ENCODE assay signal across 18 cellular contexts in genomic region chr5:39214912-39215709, GRCh38. TPM values are rescaled to one million over a fixed set of nuclear protein-coding genes. Genes with fewer than 3 reads are reported as not detected.
DNase-seq lines count a peak whose midpoint lies in the region; ATAC-seq and TF ChIP-seq lines count a peak whose summit lies in the region.
"Had no signal": no experiment of that assay in that cellular context is flagged by ENCODE, and none has a peak within 500 bp of the region (broad histone marks: within the 10 kb centered on the region; RNA-seq: fewer than 3 reads in every experiment).

No MANE protein-coding gene starts in this region.

- H3K9me3 Mint-ChIP-seq in activated CD4-positive, alpha-beta T cell treated with anti-CD3 and anti-CD28 coated beads for 36 hours (ENCODE audit: low read depth) = no peaks in the 10 kb centered on the region
- no peaks in the 10 kb centered on the region for H3K9me3 Mint-ChIP-seq in WTC11
- peaks cover 4% of the 10 kb centered on the region for H3K9me3 Mint-ChIP-seq in activated naive CD8-positive, alpha-beta T cell (ENCODE audit: low read depth)

- no peaks in the 10 kb centered on the region for H3K36me3 ChIP-seq in spleen
- H3K36me3 ChIP-seq: esophagus squamous epithelium, heart right ventricle had no signal

- H3K36me3 Mint-ChIP-seq in activated CD4-positive, alpha-beta T cell treated with anti-CD3 and anti-CD28 coated beads for 36 hours (ENCODE audit: low read depth) = peaks cover 3% of the 10 kb centered on the region
- H3K36me3 Mint-ChIP-seq in WTC11 = no peaks in the 10 kb centered on the region
- peaks cover 4% of the 10 kb centered on the region for H3K36me3 Mint-ChIP-seq in activated naive CD8-positive, alpha-beta T cell

- H3K27me3 Mint-ChIP-seq in activated CD4-positive, alpha-beta T cell treated with anti-CD3 and anti-CD28 coated beads for 36 hours = no peaks in the 10 kb centered on the region
- no peaks in the 10 kb centered on the region for H3K27me3 Mint-ChIP-seq in WTC11 (ENCODE audit: low read depth)
- H3K27me3 Mint-ChIP-seq in activated naive CD8-positive, alpha-beta T cell = no peaks in the 10 kb centered on the region

- no peaks in the 10 kb centered on the region for H3K27me3 ChIP-seq in spleen (replicated peaks in 1 of 7)
- H3K27me3 ChIP-seq: esophagus squamous epithelium had no signal

- intact Hi-C loops in activated CD4-positive, alpha-beta T cell treated with anti-CD3 and anti-CD28 coated beads for 36 hours (cut with DNase I, micrococcal nuclease) = loop anchor here (5.0 kb wide), 3 partner anchors 143 to 332 kb away; partner anchors contain the start of gene RICTOR (in 1 of the 2)
- intact Hi-C loops in spleen (cut with DNase I; ENCODE audit: low total_unique reads) = loop anchor here (5.0 kb wide), 2 partner anchors 67 to 357 kb away; no protein-coding TSS in a partner anchor

- 66 to 79% (median 70%) methylated on average over 6 of the region's 6 CpGs for WGBS in spleen, 5 donors

- peak overlapping the region; percentile 98 for H3K27ac Mint-ChIP-seq in activated CD4-positive, alpha-beta T cell treated with anti-CD3 and anti-CD28 coated beads for 36 hours
- H3K27ac Mint-ChIP-seq in WTC11 = no peak overlapping the region
- peak overlapping the region; percentile 99 for H3K27ac Mint-ChIP-seq in activated naive CD8-positive, alpha-beta T cell

- ATAC-seq in activated CD4-positive, alpha-beta T cell treated with anti-CD3 and anti-CD28 coated beads for 36 hours = no peak
- no peak for ATAC-seq in WTC11
- ATAC-seq in GM18520 (IDR thresholded peaks at IDR 0.05; ENCODE audit: unreplicated experiment) = no peak
- ATAC-seq: HCT116, heart right ventricle had no signal

- in situ Hi-C loops in GM13976 (cut with MboI; ENCODE audit: low sequenced_read_pairs, unreplicated experiment) = no loop called here

- peaks cover 22 to 99% (median 80%) of the 10 kb centered on the region in 6 donors for H3K4me1 ChIP-seq in spleen

- TF ChIP-seq POLR2A in spleen (IDR thresholded peaks at IDR 0.05) = no peak

- CTCF ChIA-PET in activated CD4-positive, alpha-beta T cell treated with anti-CD3 and anti-CD28 coated beads for 36 hours (lab: Charles Lee) = interaction anchor here (1.8 to 8.1 kb wide), 6 partner anchors 10 to 70 kb away, joined by 9 to 165 read pairs (median 42); no protein-coding TSS in a partner anchor
- CTCF ChIA-PET in WTC11 (lab: Charles Lee) = no interaction called here

- DNase-seq in activated CD4-positive, alpha-beta T cell treated with anti-CD3 and anti-CD28 coated beads for 36 hours = peak; percentile 62
- no peak for DNase-seq in activated CD4-positive, alpha-beta T cell treated with anti-CD3 and anti-CD28 coated beads for 1 hour
- DNase-seq in WTC11 (ENCODE audit: low spot score) = no peak
- DNase-seq in spleen = no peak
- DNase-seq in GM13976 (ENCODE audit: low spot score) = no peak
- no peak for DNase-seq in C1 segment of cervical spinal cord (lab: John Stamatoyannopoulos, UW)
- DNase-seq: cortex of kidney, esophagus squamous epithelium, heart right ventricle, kidney, NCI-H1417 treated with DMSO at 0.1 percent for 48 hours, posterior cingulate gyrus had no signal

- TF ChIP-seq CTCF in WTC11 (IDR thresholded peaks at IDR 0.05) (no peak), spleen (IDR thresholded peaks at IDR 0.05 in 8 of 11, conservative IDR thresholded peaks at IDR 0.05 in 3 of 11) (no peak), GM13976 (IDR thresholded peaks at IDR 0.05; ENCODE audit: borderline replicate concordance, control extremely low read depth, extremely low read depth, insufficient read depth, missing control alignments) (no peak)

- H3K4me1 Mint-ChIP-seq in activated CD4-positive, alpha-beta T cell treated with anti-CD3 and anti-CD28 coated beads for 36 hours = peaks cover 86% of the 10 kb centered on the region
- H3K4me1 Mint-ChIP-seq in WTC11 = peaks cover 11% of the 10 kb centered on the region
- peaks cover 87% of the 10 kb centered on the region for H3K4me1 Mint-ChIP-seq in activated naive CD8-positive, alpha-beta T cell (ENCODE audit: low read depth)

- peak overlapping the region; percentile 62 for H3K4me3 Mint-ChIP-seq in activated CD4-positive, alpha-beta T cell treated with anti-CD3 and anti-CD28 coated beads for 36 hours
- no peak overlapping the region for H3K4me3 Mint-ChIP-seq in WTC11
- H3K4me3 Mint-ChIP-seq in activated naive CD8-positive, alpha-beta T cell = peak overlapping the region; percentile 83

- peak overlapping the region in 1 of 8 donors; percentile 65 for H3K4me3 ChIP-seq in spleen
- H3K4me3 ChIP-seq: esophagus squamous epithelium, heart right ventricle had no signal

- H3K27ac ChIP-seq in spleen = peak overlapping the region in 7 of 8 donors; percentile 3 to 88 (median 79)
- H3K27ac ChIP-seq: 22Rv1, esophagus squamous epithelium, KMS-11 had no signal

- POLR2A ChIA-PET in activated CD4-positive, alpha-beta T cell treated with anti-CD3 and anti-CD28 coated beads for 36 hours (lab: Charles Lee) = interaction anchor here (2.1 kb wide), 1 partner anchor 20 kb away, joined by 5 read pairs; no protein-coding TSS in a partner anchor
- POLR2A ChIA-PET in WTC11 (lab: Charles Lee) = no interaction called here

- no peaks in the 10 kb centered on the region for H3K9me3 ChIP-seq in spleen
- H3K9me3 ChIP-seq: esophagus squamous epithelium, heart right ventricle had no signal

TF ChIP-seq in WTC11, 78 proteins besides CTCF, POLR2A, EP300 and RAD21:
- TF ChIP-seq ZNF423 (CRISPR knock-in tag; IDR thresholded peaks at IDR 0.05) = peak; percentile 30; the same call in 1 of the 2 replicates
- no peak for TF ChIP-seq FOXK1 (CRISPR knock-in tag; IDR thresholded peaks at IDR 0.05)

RNA-seq across cellular contexts. Expression of gene FYB1, which starts 4.3 kb away (rescaled TPM):
- total RNA-seq in activated CD4-positive, alpha-beta T cell treated with anti-CD3 and anti-CD28 coated beads for 36 hours = 100 to 1,000 TPM; 109 to 171 TPM
- total RNA-seq in WTC11 (2021) (0.27 to 0.71 TPM (median 0.52 TPM) in 3 replicates), spleen (100 to 1,000 TPM; 178 to 287 (median 228) TPM)
- 10 to 100 TPM; 21.0 to 26.3 (median 23.3) TPM for polyA plus RNA-seq in spleen
- total RNA-seq: G401 had no signal

Comparison
In these comparisons a context has a peak if more than half of its experiments do, and no peak if none do; other contexts are left out.
1. RNA of gene FYB1, which starts 4.3 kb away (total RNA-seq): 178 to 287 TPM in spleen and 109 to 171 TPM in activated CD4-positive, alpha-beta T cell treated with anti-CD3 and anti-CD28 coated beads for 36 hours; 0.27 to 0.71 TPM in WTC11; every median in the first group is over 10 times any median in the second.